16 cellular contexts compared by ENCODE assay signal in the genomic region with DNA sequence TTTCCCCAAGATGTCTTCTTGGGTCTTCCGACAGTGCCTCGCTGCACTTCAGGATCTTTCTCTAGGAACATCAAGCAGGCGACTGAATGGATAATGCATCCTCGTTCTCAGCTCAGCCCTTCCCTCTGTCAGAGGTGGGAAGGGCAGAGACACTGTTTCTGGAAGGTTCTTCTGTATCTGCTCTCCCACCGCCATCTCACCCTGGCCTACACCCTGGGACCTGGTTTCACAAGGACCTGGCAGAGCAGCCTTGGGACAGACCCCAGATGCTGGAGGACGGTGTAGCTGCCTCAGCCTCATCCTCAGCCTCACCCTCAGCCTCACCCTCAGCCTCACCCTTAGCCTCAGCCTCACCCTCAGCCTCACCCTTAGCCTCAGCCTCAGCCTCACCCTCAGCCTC.
"Had no signal": no experiment of that assay in that cellular context is flagged by ENCODE, and none has a peak within 500 bp of the region (broad histone marks: within the 10 kb centered on the region; RNA-seq: fewer than 3 reads in every experiment).

No MANE protein-coding gene starts in this region.

- H3K27me3 ChIP-seq: vagina had no signal

- H3K9me3 Mint-ChIP-seq: naive thymus-derived CD4-positive, alpha-beta T cell had no signal

- H3K36me3 Mint-ChIP-seq: naive thymus-derived CD4-positive, alpha-beta T cell had no signal

- FAIRE-seq: endometrium, frontal cortex, islet of Langerhans had no signal

- H3K9me3 ChIP-seq: heart left ventricle, tibial artery, upper lobe of right lung, vagina had no signal

- DNase-seq: effector memory CD4-positive, alpha-beta T cell; heart left ventricle; hypothalamus; kidney glomerular epithelial cell; mammary epithelial cell; naive thymus-derived CD4-positive, alpha-beta T cell; stimulated activated CD4-positive, alpha-beta T cell treated with anti-CD3 and anti-CD28 coated beads, Interleukin-12 subunit alpha, Interleukin-12 subunit beta, amount 100 ng/mL, for 4 hours; stimulated activated CD4-positive, alpha-beta T cell treated with anti-CD3 and anti-CD28 coated beads, Interleukin-2, amount 100 ng/mL, for 48 hours; stimulated activated naive CD8-positive, alpha-beta T cell treated with anti-CD3 and anti-CD28 coated beads, Interleukin-15, Interleukin-2, amounts not matched to agents 100 U/mL and 50 U/mL, for 24 hours; upper lobe of right lung had no signal

- H3K36me3 ChIP-seq: heart left ventricle, tibial artery, upper lobe of right lung, vagina had no signal

- H3K27ac ChIP-seq: heart left ventricle, skin epidermis, tibial artery, upper lobe of right lung, vagina had no signal

- H3K4me3 Mint-ChIP-seq: naive thymus-derived CD4-positive, alpha-beta T cell had no signal

- H3K4me1 ChIP-seq: tibial artery, upper lobe of right lung, vagina had no signal

- H3K4me3 ChIP-seq: heart left ventricle, skin epidermis, tibial artery, upper lobe of right lung, vagina had no signal
